In the genomic region with DNA sequence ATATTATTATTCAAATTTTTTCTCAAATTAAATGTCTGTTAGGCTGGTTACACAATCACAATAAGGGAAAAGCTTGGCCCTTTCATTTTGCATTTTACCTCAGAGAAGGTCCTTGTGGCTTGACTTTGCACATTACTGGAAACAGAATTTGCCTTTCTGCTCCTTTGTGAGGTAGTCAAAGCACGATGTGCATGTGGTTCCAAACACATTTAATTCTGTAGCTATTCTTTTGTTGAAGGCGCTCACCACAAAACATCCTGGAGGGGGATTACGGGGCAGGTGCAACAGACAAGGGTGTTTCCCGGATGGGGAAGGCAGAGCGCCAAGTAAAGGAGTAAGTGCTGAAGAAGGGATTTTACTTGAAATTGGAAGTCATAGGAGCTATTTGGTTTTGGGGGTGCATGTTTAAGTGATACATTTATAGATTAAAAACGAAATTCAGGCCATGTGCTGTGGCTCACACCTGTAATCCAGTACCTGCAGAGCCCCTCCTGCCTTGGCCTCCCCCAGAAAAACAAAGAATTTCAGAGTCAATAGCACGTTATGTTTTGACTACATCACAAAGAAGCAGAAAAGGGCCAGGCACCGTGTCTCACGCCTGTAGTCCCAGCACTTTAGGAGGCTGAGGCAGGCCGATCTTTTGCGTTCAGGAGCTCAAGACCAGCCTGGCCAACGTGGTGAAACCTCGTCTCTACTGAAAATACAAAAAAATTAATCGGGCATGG, we compare ENCODE assay signal across 10 cellular contexts. TPM values are rescaled to one million over a fixed set of nuclear protein-coding genes. Genes with fewer than 3 reads are reported as not detected.
DNase-seq lines count a peak whose midpoint lies in the region; ATAC-seq, FAIRE-seq and TF ChIP-seq lines count a peak whose summit lies in the region.
"Had no signal": no experiment of that assay in that cellular context is flagged by ENCODE, and none has a peak within 500 bp of the region (broad histone marks: within the 10 kb centered on the region; RNA-seq: fewer than 3 reads in every experiment).

No MANE protein-coding gene starts in this region.

- H3K36me3 ChIP-seq in Loucy (ENCODE audit: insufficient read depth, low read length), result no peaks in the 10 kb centered on the region

- no peak for TF ChIP-seq POLR2A in H54 (IDR thresholded peaks at IDR 0.05; ENCODE audit: low read depth, low read length)

- DNase-seq in GM13977 (ENCODE audit: low spot score) (peak; percentile 49), H54 (ENCODE audit: insufficient read length, low spot score) (no peak), HK-2 (ENCODE audit: unreplicated experiment) (no peak), HuH-7.5 (ENCODE audit: low spot score) (no peak)
- DNase-seq in central memory CD4-positive, alpha-beta T cell, result peak; percentile 32
- DNase-seq: foreskin keratinocyte, NCI-H446 had no signal

- no peak overlapping the region for H3K9ac ChIP-seq in Loucy (ENCODE audit: low read depth, low read length, poor library complexity, severe bottlenecking)

- peak overlapping the region; percentile 43; the same call in 1 of the 2 replicates for H2AFZ ChIP-seq in Loucy (ENCODE audit: low read length)

- TF ChIP-seq CTCF in GM13977 (IDR thresholded peaks at IDR 0.05; ENCODE audit: extremely low read depth, insufficient read depth, missing control alignments) (no peak), Loucy (conservative IDR thresholded peaks at IDR 0.05; ENCODE audit: low read length) (no peak)

- H3K9me3 ChIP-seq in Loucy (ENCODE audit: insufficient read depth, low read depth, low read length), result no peaks in the 10 kb centered on the region

- H3K4me1 ChIP-seq in Loucy (ENCODE audit: insufficient read depth, low read length, poor library complexity, severe bottlenecking), result no peaks in the 10 kb centered on the region
- H3K4me1 ChIP-seq: foreskin keratinocyte had no signal

- no peaks in the 10 kb centered on the region for H3F3A ChIP-seq in Loucy (ENCODE audit: low read depth)

- no peaks in the 10 kb centered on the region for H3K27me3 ChIP-seq in Loucy (ENCODE audit: insufficient read depth, low read length, poor library complexity, severe bottlenecking)

- H3K4me2 ChIP-seq in Loucy (ENCODE audit: low read depth, low read length, poor library complexity, severe bottlenecking), result no peak overlapping the region

- H3K9me2 ChIP-seq in Loucy (replicated peaks; ENCODE audit: low read depth, low read length), result no peaks in the 10 kb centered on the region

- H4K20me1 ChIP-seq in Loucy (ENCODE audit: insufficient read depth, low read length, poor library complexity, severe bottlenecking), result no peaks in the 10 kb centered on the region

- H3K79me2 ChIP-seq in Loucy (ENCODE audit: insufficient read depth, low read length), result no peaks in the 10 kb centered on the region

- in situ Hi-C loops in GM13977 (cut with MboI; ENCODE audit: low pct_unique_long_range_greater_than_20kb, low sequenced_read_pairs, unreplicated experiment), result no loop called here

- no peak for FAIRE-seq in H54 (lab: Jason Lieb, UNC)

- no peak overlapping the region for H3K4me3 ChIP-seq in Loucy (ENCODE audit: low read length, poor library complexity, severe bottlenecking)

- ATAC-seq in GM21423 (IDR thresholded peaks at IDR 0.05; ENCODE audit: unreplicated experiment), result peak; percentile 59
- ATAC-seq in esophagus mucosa, result no peak
- ATAC-seq: foreskin keratinocyte had no signal

RNA-seq across cellular contexts. Expression of a gene that starts 31.2 kb away (rescaled TPM):
- 6.7 TPM for total RNA-seq in esophagus mucosa

RNA-seq across cellular contexts. Expression of a gene that starts 56.1 kb away (rescaled TPM):
- 14.5 TPM for total RNA-seq in esophagus mucosa

Comparison
In these comparisons a context has a peak if more than half of its experiments do, and no peak if none do; other contexts are left out.
1. DNase-seq: peak in GM13977 (single experiment) and central memory CD4-positive, alpha-beta T cell (single experiment); none in H54 (single experiment), HK-2 (single experiment) and HuH-7.5 (single experiment).